Comparison of ENCODE assay signal across 8 cellular contexts in genomic region chr7:130490888-130491771, GRCh38. TPM values are rescaled to one million over a fixed set of nuclear protein-coding genes. Genes with fewer than 3 reads are reported as not detected.
A peak's percentile ranks its signal among the peaks of the same experiment; 100 is the strongest.
DNase-seq lines count a peak whose midpoint lies in the region; ATAC-seq and TF ChIP-seq lines count a peak whose summit lies in the region.

No MANE protein-coding gene starts in this region.

- H3K4me2 ChIP-seq in OCI-LY1 (ENCODE audit: low read length), result peak overlapping the region; percentile 67

- no peaks in the 10 kb centered on the region for H4K20me1 ChIP-seq in OCI-LY1 (ENCODE audit: insufficient read depth, low read length)

- H2AFZ ChIP-seq in OCI-LY1 (ENCODE audit: low read length), result no peak overlapping the region

- H3K27me3 ChIP-seq in OCI-LY1 (ENCODE audit: insufficient read depth, low read length) (peaks cover 11% of the 10 kb centered on the region; the same call in 1 of the 2 replicates), kidney epithelial cell (ENCODE audit: control insufficient read depth, insufficient read depth, low read length) (no peaks in the 10 kb centered on the region)

- no peak overlapping the region for H3K27ac ChIP-seq in OCI-LY1 (ENCODE audit: low read depth, low read length, poor library complexity, severe bottlenecking)

- H3K9me3 ChIP-seq in OCI-LY1 (ENCODE audit: low read length), result peaks cover 12% of the 10 kb centered on the region

- peak overlapping the region; percentile 31; the same call in 1 of the 2 replicates for H3K9ac ChIP-seq in OCI-LY1 (ENCODE audit: low read length)

- peaks cover 31% of the 10 kb centered on the region for H3K4me1 ChIP-seq in OCI-LY1 (ENCODE audit: insufficient read depth, low read length, severe bottlenecking)

- H3K79me2 ChIP-seq in OCI-LY1 (ENCODE audit: insufficient read depth, low read length), result no peaks in the 10 kb centered on the region

- DNase-seq in EH (ENCODE audit: low read depth) (peak; percentile 32), cerebellar cortex (ENCODE audit: low spot score) (peak; percentile 35), kidney epithelial cell (ENCODE audit: low read depth) (no peak), NCI-H524 treated with DMSO at 0.1 percent for 48 hours (lab: John Stamatoyannopoulos, UW) (no peak)
- DNase-seq in stimulated activated CD8-positive, alpha-beta memory T cell treated with anti-CD3 and anti-CD28 coated beads, Interleukin-15, amount 100 ng/mL, for 24 hours (ENCODE audit: low read depth), result peak; percentile 17

- H3F3A ChIP-seq in OCI-LY1 (ENCODE audit: insufficient read depth, low read length), result no peaks in the 10 kb centered on the region

- H3K9me2 ChIP-seq in OCI-LY1 (ENCODE audit: low read depth, low read length), result no peaks in the 10 kb centered on the region

- TF ChIP-seq CTCF in OCI-LY1 (IDR thresholded peaks at IDR 0.05; ENCODE audit: low read length) (peak; percentile 83), kidney epithelial cell (IDR thresholded peaks at IDR 0.05; ENCODE audit: insufficient read depth, low read length, poor library complexity, severe bottlenecking) (peak; percentile 44)

- peak overlapping the region; percentile 50 for H3K4me3 ChIP-seq in OCI-LY1 (ENCODE audit: low read depth, low read length, poor library complexity, severe bottlenecking)
- H3K4me3 ChIP-seq in kidney epithelial cell (ENCODE audit: low read depth, low read length), result peak overlapping the region; percentile 55

- H3K36me3 ChIP-seq in OCI-LY1 (ENCODE audit: insufficient read depth, low read length) (peaks cover 9% of the 10 kb centered on the region; the same call in 1 of the 2 replicates), kidney epithelial cell (ENCODE audit: control insufficient read depth, insufficient read depth, low read length) (no peaks in the 10 kb centered on the region)

- no peak for ATAC-seq in GM21381 (IDR thresholded peaks at IDR 0.05; ENCODE audit: unreplicated experiment)
- no peak for ATAC-seq in HG02884 (IDR thresholded peaks at IDR 0.05; ENCODE audit: unreplicated experiment)

RNA-seq across cellular contexts. Expression of gene MEST, which starts 0.8 kb away (rescaled TPM):
- total RNA-seq in kidney epithelial cell, result 14.2 and 15.2 TPM in 2 replicates

RNA-seq across cellular contexts. Expression of gene CEP41, which starts 50.3 kb away (rescaled TPM):
- 12.9 and 27.8 TPM in 2 replicates for total RNA-seq in kidney epithelial cell

Comparison
In these comparisons a context has a peak if more than half of its experiments do, and no peak if none do; other contexts are left out.
1. DNase-seq: peak in EH (single experiment), cerebellar cortex (single experiment) and stimulated activated CD8-positive, alpha-beta memory T cell treated with anti-CD3 and anti-CD28 coated beads, Interleukin-15, amount 100 ng/mL, for 24 hours (single experiment); none in kidney epithelial cell (single experiment) and NCI-H524 treated with DMSO at 0.1 percent for 48 hours (single experiment).